In genomic region chr3:32939531-32940284, GRCh38 we compare ENCODE assay signal across 12 cellular contexts. TPM values are rescaled to one million over a fixed set of nuclear protein-coding genes. Genes with fewer than 3 reads are reported as not detected.
DNase-seq lines count a peak whose midpoint lies in the region; ATAC-seq, FAIRE-seq and TF ChIP-seq lines count a peak whose summit lies in the region.
"Not testable (repeated sequence)": the region's sequence is repeated elsewhere in the genome, so short reads cannot be mapped to it uniquely, and the experiment has no call there.
"Had no signal": no experiment of that assay in that cellular context is flagged by ENCODE, and none has a peak within 500 bp of the region (broad histone marks: within the 10 kb centered on the region; RNA-seq: fewer than 3 reads in every experiment).

No MANE protein-coding gene starts in this region.

- CTCF ChIA-PET in Panc1 (lab: Charles Lee) = interaction anchor here (0.6 kb wide), 1 partner anchor 87 kb away, joined by 3 read pairs; no protein-coding TSS in a partner anchor
- CTCF ChIA-PET in H1 (lab: Charles Lee; ENCODE audit: partially characterized antibody) = interaction anchor here (0.7 to 1.3 kb wide), 6 partner anchors 11 to 169 kb away, joined by 3 to 6 read pairs (median 4); no protein-coding TSS in a partner anchor
- CTCF ChIA-PET in HepG2 (lab: Yijun Ruan, JAX; ENCODE audit: low intra/inter-chr PET ratio, low total read pairs) = not testable (repeated sequence)

- DNase-seq in GM23338 (ENCODE audit: low spot score) (peak; percentile 32), H1 (ENCODE audit: low read depth in 1 of 2, low spot score in 2 of 2) (peak in 1 of 2 experiments; percentile 57), cardiac septum (ENCODE audit: low spot score) (peak; percentile 47), osteocyte (ENCODE audit: extremely low spot score, unreplicated experiment) (peak; percentile 79), upper lobe of right lung (peak; percentile 40)
- not testable (repeated sequence) for DNase-seq in Panc1 (ENCODE audit: low read depth, low spot score); HepG2 (ENCODE audit: low spot score)

- peak; percentile 25 to 35; a peak in 3 of 4 replicates for TF ChIP-seq RAD21 in H1 (IDR thresholded peaks at IDR 0.05 in 1 of 2, conservative IDR thresholded peaks at IDR 0.05 in 1 of 2; ENCODE audit: low read depth in 2 of 2, low read length in 2 of 2)
- TF ChIP-seq RAD21 in HepG2 (CRISPR knock-in tag; IDR thresholded peaks at IDR 0.05) = not testable (repeated sequence)

- not testable (repeated sequence) for H3K27ac Mint-ChIP-seq in GM23338; osteocyte (ENCODE audit: unreplicated experiment)

- not testable (repeated sequence) for H2BK120ac ChIP-seq in H1 (replicated peaks; ENCODE audit: low read depth, low read length)

- H4K91ac ChIP-seq in H1 (replicated peaks; ENCODE audit: insufficient read length, low read length) = not testable (repeated sequence)

- TF ChIP-seq EP300 in H1 (IDR thresholded peaks at IDR 0.05; ENCODE audit: borderline replicate concordance in 1 of 2, low read depth in 2 of 2, low read length in 2 of 2); HepG2 (IDR thresholded peaks at IDR 0.05; ENCODE audit: low read depth in 2 of 2, low read length in 2 of 2); HepG2 (CRISPR knock-in tag; IDR thresholded peaks at IDR 0.05; ENCODE audit: borderline replicate concordance): not testable (repeated sequence)

- not testable (repeated sequence) for H3K79me2 ChIP-seq in GM23338 (replicated peaks; ENCODE audit: insufficient read depth); H1 (ENCODE audit: control insufficient read depth in 1 of 2, insufficient read depth in 2 of 2, low read length in 2 of 2); HepG2 (ENCODE audit: insufficient read depth, low read length)

- 0 out of 2 replicates have a peak overlapping the region, but pooled peaks have one; percentile 38 for H2AFZ ChIP-seq in GM23338
- H2AFZ ChIP-seq in H1 (ENCODE audit: low read length); HepG2 (ENCODE audit: low read length): not testable (repeated sequence)

- not testable (repeated sequence) for H3K23me2 ChIP-seq in H1 (ENCODE audit: low read depth, low read length)

- H2BK12ac ChIP-seq in H1 (ENCODE audit: low read depth, low read length) = not testable (repeated sequence)

- in situ Hi-C loops in Panc1 (cut with HindIII; ENCODE audit: low pct_unique_long_range_greater_than_20kb, low sequenced_read_pairs) = not testable (repeated sequence)
- in situ Hi-C loops in HepG2 (cut with HindIII; ENCODE audit: extremely low pct_ligation_motif_present, low pct_unique_long_range_greater_than_20kb) = loop anchor here (10.0 kb wide), 1 partner anchor 435 kb away; the partner anchor contains the start of gene CMTM6

- H3K9me2 ChIP-seq in GM23338 (ENCODE audit: insufficient read depth) = not testable (repeated sequence)

- 90% methylated on average over 40 of the region's 40 CpGs; no CpG with 5 or more reads in 1 of the 2 experiments for WGBS in H1 (ENCODE audit: extremely low coverage in 1 of 2, insufficient coverage in 1 of 2, insufficient read length in 1 of 2, insufficient replicate concordance in 2 of 2, low coverage in 1 of 2, low lambda C conversion rate in 2 of 2, missing lambda C conversion rate in 1 of 2), 2 experiments
- WGBS in HepG2 (ENCODE audit: low lambda C conversion rate) = 85% methylated on average over 21 of the region's 40 CpGs

- FAIRE-seq in H1 (lab: Jason Lieb, UNC); HepG2 (lab: Jason Lieb, UNC): not testable (repeated sequence)

- not testable (repeated sequence) for H3K56ac ChIP-seq in H1 (replicated peaks; ENCODE audit: insufficient read length, low read depth, low read length)

- POLR2A ChIA-PET in Panc1 (lab: Charles Lee); HepG2 (lab: Yijun Ruan, JAX): not testable (repeated sequence)
- POLR2A ChIA-PET in H1 (lab: Charles Lee; ENCODE audit: partially characterized antibody) = interaction anchor here (0.7 kb wide), 1 partner anchor 14 kb away, joined by 4 read pairs; no protein-coding TSS in a partner anchor

- H2BK15ac ChIP-seq in H1 (ENCODE audit: low read length) = not testable (repeated sequence)

- BruUV-seq in Panc1 (replicated peaks; lab: Mats Ljungman, UMichigan); HepG2 (replicated peaks; lab: Mats Ljungman, UMichigan): not testable (repeated sequence)

- H3K9me3 Mint-ChIP-seq in GM23338 = peaks cover 14% of the 10 kb centered on the region
- H3K9me3 Mint-ChIP-seq in osteocyte (ENCODE audit: unreplicated experiment) = not testable (repeated sequence)

- H3K27me3 Mint-ChIP-seq in GM23338 (ENCODE audit: insufficient read depth, low read depth, poor library complexity); osteocyte (ENCODE audit: unreplicated experiment): not testable (repeated sequence)

- not testable (repeated sequence) for H3K27ac ChIP-seq in GM23338 (ENCODE audit: low read depth); Panc1 (ENCODE audit: low read length); H1 (ENCODE audit: low read depth, low read length); HepG2 (ENCODE audit: extremely low read length, insufficient read depth, low read length); upper lobe of right lung

- H3K36me3 ChIP-seq in GM23338 (ENCODE audit: insufficient read depth); Panc1 (ENCODE audit: control insufficient read depth, insufficient read depth, low read length); H1 (ENCODE audit: control insufficient read depth in 2 of 4, insufficient read depth in 4 of 4, low read length in 3 of 4); HepG2 (replicated peaks in 1 of 2; ENCODE audit: control insufficient read depth in 1 of 2, insufficient read depth in 2 of 2, low read length in 2 of 2); upper lobe of right lung: not testable (repeated sequence)

- not testable (repeated sequence) for H4K8ac ChIP-seq in H1 (ENCODE audit: extremely low read depth, insufficient read depth, low read length)

- not testable (repeated sequence) for H3K36me3 Mint-ChIP-seq in GM23338 (ENCODE audit: low read depth); osteocyte (ENCODE audit: unreplicated experiment)

- H3K4me3 ChIP-seq in GM23338; Panc1 (ENCODE audit: low read depth in 2 of 2, low read length in 2 of 2); H1 (ENCODE audit: extremely low read depth in 1 of 4, insufficient read depth in 2 of 4, low read depth in 3 of 4, low read length in 4 of 4); HepG2 (replicated peaks in 1 of 3; ENCODE audit: insufficient read depth in 1 of 3, low read depth in 2 of 3, low read length in 3 of 3); upper lobe of right lung: not testable (repeated sequence)

- not testable (repeated sequence) for H3K23ac ChIP-seq in H1 (ENCODE audit: insufficient read length)

- H3K4me3 Mint-ChIP-seq in GM23338; osteocyte (ENCODE audit: unreplicated experiment): not testable (repeated sequence)

- H3K4ac ChIP-seq in H1 (replicated peaks; ENCODE audit: insufficient read length, low read depth, low read length) = not testable (repeated sequence)

- not testable (repeated sequence) for H3K4me2 ChIP-seq in GM23338; H1 (ENCODE audit: insufficient read depth in 1 of 2, low read depth in 2 of 2, low read length in 2 of 2); HepG2 (ENCODE audit: low read depth, low read length)

- ATAC-seq in GM23338, Panc1, HepG2, upper lobe of right lung: not testable (repeated sequence)

- H3F3A ChIP-seq in GM23338 (replicated peaks; ENCODE audit: low read depth) = not testable (repeated sequence)

- H3K27me3 ChIP-seq in GM23338 (ENCODE audit: insufficient read depth); Panc1 (ENCODE audit: control insufficient read depth, insufficient read depth, low read length); H1 (replicated peaks in 1 of 4; ENCODE audit: control insufficient read depth in 3 of 4, extremely low read depth in 1 of 4, insufficient read depth in 3 of 4, low read length in 3 of 4); HepG2 (ENCODE audit: control insufficient read depth in 1 of 2, insufficient read depth in 2 of 2, low read length in 2 of 2); upper lobe of right lung: not testable (repeated sequence)

- H2AK5ac ChIP-seq in H1 (ENCODE audit: low read depth, low read length) = not testable (repeated sequence)

- not testable (repeated sequence) for H3K79me1 ChIP-seq in H1 (ENCODE audit: low read depth, low read length)

- TF ChIP-seq POLR2A in H1 (IDR thresholded peaks at IDR 0.05; ENCODE audit: control extremely low read depth in 1 of 2, low read depth in 2 of 2, low read length in 2 of 2); HepG2 (IDR thresholded peaks at IDR 0.05; ENCODE audit: insufficient read depth in 1 of 2, low read depth in 2 of 2, low read length in 2 of 2): not testable (repeated sequence)

- not testable (repeated sequence) for H4K5ac ChIP-seq in H1 (ENCODE audit: insufficient read length, low read depth, low read length)

- H3K18ac ChIP-seq in H1 (ENCODE audit: extremely low read depth, low read length) = not testable (repeated sequence)

- intact Hi-C loops in Panc1 (cut with micrococcal nuclease; ENCODE audit: unreplicated experiment) (loop anchor here (10.0 kb wide), 1 partner anchor 155 kb away; no protein-coding TSS in a partner anchor), HepG2 (cut with micrococcal nuclease; ENCODE audit: unreplicated experiment) (loop anchor here (10.0 kb wide), 1 partner anchor 65 kb away; no protein-coding TSS in a partner anchor)
- intact Hi-C loops in cardiac septum (cut with DNase I); upper lobe of right lung (cut with DNase I): not testable (repeated sequence)

- not testable (repeated sequence) for H3K4me1 ChIP-seq in GM23338 (ENCODE audit: insufficient read depth); Panc1 (ENCODE audit: control insufficient read depth, insufficient read depth, low read length); H1 (replicated peaks in 1 of 4; ENCODE audit: control insufficient read depth in 3 of 4, insufficient read depth in 4 of 4, low read length in 3 of 4); HepG2 (ENCODE audit: insufficient read depth, low read length); upper lobe of right lung

- H4K20me1 ChIP-seq in GM23338 (replicated peaks; ENCODE audit: insufficient read depth); H1 (replicated peaks in 1 of 2; ENCODE audit: control insufficient read depth in 1 of 2, insufficient read depth in 2 of 2, low read length in 2 of 2); HepG2 (ENCODE audit: insufficient read depth, low read length): not testable (repeated sequence)

- not testable (repeated sequence) for H3K9ac ChIP-seq in H1 (replicated peaks in 1 of 4; ENCODE audit: extremely low read depth in 1 of 4, low read depth in 3 of 4, low read length in 3 of 4); HepG2 (ENCODE audit: insufficient read depth, low read depth, low read length)

- not testable (repeated sequence) for H2BK20ac ChIP-seq in H1 (ENCODE audit: low read length)

- not testable (repeated sequence) for H3K14ac ChIP-seq in H1 (ENCODE audit: insufficient read length)

- H3K9me3 ChIP-seq in Panc1 (ENCODE audit: control insufficient read depth, insufficient read depth, low read depth, low read length); H1 (ENCODE audit: insufficient read depth in 2 of 2, low read depth in 1 of 2, low read length in 1 of 2); HepG2 (ENCODE audit: low read length); upper lobe of right lung: not testable (repeated sequence)

- peak; percentile 21 to 66; a peak in 2 of 4 replicates for TF ChIP-seq CTCF in GM23338 (conservative IDR thresholded peaks at IDR 0.05; ENCODE audit: low read depth in 2 of 2)
- peak; percentile 17; the same call in 1 of the 2 replicates for TF ChIP-seq CTCF in Panc1 (IDR thresholded peaks at IDR 0.05)
- TF ChIP-seq CTCF in H1 (IDR thresholded peaks at IDR 0.05; ENCODE audit: control extremely low read depth in 1 of 3, insufficient read depth in 1 of 3, low read depth in 1 of 3, low read length in 3 of 3) = peak in 2 of 3 experiments; percentile 6 to 12; a peak in 2 of 4 replicates
- peak; percentile 36 for TF ChIP-seq CTCF in HepG2 (CRISPR knock-in tag; IDR thresholded peaks at IDR 0.05)
- not testable (repeated sequence) for TF ChIP-seq CTCF in osteocyte (IDR thresholded peaks at IDR 0.05); upper lobe of right lung (IDR thresholded peaks at IDR 0.05)

- not testable (repeated sequence) for H3K4me1 Mint-ChIP-seq in GM23338; osteocyte (ENCODE audit: unreplicated experiment)

- not testable (repeated sequence) for H2BK5ac ChIP-seq in H1 (ENCODE audit: low read depth, low read length)

RNA-seq across cellular contexts. Expression of gene CCR4, which starts 11.7 kb away (rescaled TPM):
- total RNA-seq in GM23338 (2014; rRNA removed; shearing (Covaris generic)) = 0.35 and 0.39 TPM in 2 replicates
- polyA plus RNA-seq in GM23338 (2016; fragmentation: Nextera tagmentation; extraction: Ambion mirVana) (0.10 TPM in 1 of 2 replicates, not detected in the other), H1 (2011; rRNA removed) (0.08 and 0.15 TPM in 2 replicates), HepG2 (2011; rRNA removed) (0.05 TPM in 2 replicates)
- total RNA-seq in Panc1 (2021; ENCODE audit: unreplicated experiment) (0.10 TPM), cardiac septum (not detected), HepG2 (2016; rRNA removed; fragmentation: Illumina TruSeq; extraction: Trizol) (0.04 and 0.06 TPM in 2 replicates), osteocyte (not detected in 2 replicates), upper lobe of right lung (1.2 TPM)
- polyA plus RNA-seq in Panc1 (2012; ENCODE audit: insufficient read length) = not detected
- total RNA-seq in H1 (2021; fragmentation: NEBNext Ultra II Directional; extraction: Animal tissue kit (Norgen Biotek cat#: 25700)) = 0.10 and 0.11 TPM in 2 replicates
- polyA plus RNA-seq in H1 (2011; cell fraction: cytosol; rRNA removed) = 0.13 TPM
- 0.13 TPM for polyA plus RNA-seq in H1 (2011; cell fraction: nucleus; rRNA removed)
- 0.07 to 0.11 TPM in 2 of 4 replicates, not detected in the others for polyA plus RNA-seq in H1 (2012, experiment 1 of 2)
- polyA plus RNA-seq in H1 (2012, experiment 2 of 2) = not detected
- 0.08 TPM for polyA plus RNA-seq in H1 (2013, experiment 1 of 2)
- 0.04 TPM for polyA plus RNA-seq in H1 (2013, experiment 2 of 2)
- 0.13 and 0.37 TPM in 2 replicates for polyA minus RNA-seq in H1 (2011; rRNA and poly(A)+ RNA removed)
- not detected for polyA minus RNA-seq in H1 (2011; cell fraction: cytosol; rRNA and poly(A)+ RNA removed)
- polyA minus RNA-seq in H1 (2011; cell fraction: nucleus; rRNA and poly(A)+ RNA removed) = 0.50 TPM
- total RNA-seq in HepG2 (2016; cell fraction: cytosol; rRNA removed; fragmentation: Illumina TruSeq; extraction: Trizol; ENCODE audit: low read depth) = not detected in 2 replicates
- total RNA-seq in HepG2 (2016; cell fraction: insoluble cytoplasmic fraction; rRNA removed; fragmentation: Illumina TruSeq; extraction: Trizol) = 0.06 and 0.11 TPM in 2 replicates
- not detected in 2 replicates for total RNA-seq in HepG2 (2016; cell fraction: membrane; rRNA removed; fragmentation: Illumina TruSeq; extraction: Trizol)
- 0.16 TPM in 1 of 2 replicates, not detected in the other for total RNA-seq in HepG2 (2016; cell fraction: nucleus; rRNA removed; fragmentation: Illumina TruSeq; extraction: Trizol)
- polyA plus RNA-seq in HepG2 (2011; cell fraction: cytosol; rRNA removed) = 0.01 TPM in 1 of 2 replicates, not detected in the other
- polyA plus RNA-seq in HepG2 (2011; cell fraction: nucleus; rRNA removed) = 0.05 and 0.06 TPM in 2 replicates
- not detected in 2 replicates for polyA plus RNA-seq in HepG2 (2012)
- not detected in 2 replicates for polyA plus RNA-seq in HepG2 (2016; cell fraction: cytosol; fragmentation: Illumina TruSeq; extraction: Trizol; ENCODE audit: low read depth)
- polyA plus RNA-seq in HepG2 (2016; cell fraction: insoluble cytoplasmic fraction; fragmentation: Illumina TruSeq; extraction: Trizol; ENCODE audit: low read depth) = not detected in 2 replicates
- not detected in 2 replicates for polyA plus RNA-seq in HepG2 (2016; cell fraction: membrane; fragmentation: Illumina TruSeq; extraction: Trizol; ENCODE audit: low read depth)
- 0.24 and 0.29 TPM in 2 replicates for polyA plus RNA-seq in HepG2 (2016; cell fraction: nucleus; fragmentation: Illumina TruSeq; extraction: Trizol; ENCODE audit: insufficient read depth, low read depth)
- polyA minus RNA-seq in HepG2 (2011; rRNA and poly(A)+ RNA removed; ENCODE audit: low replicate concordance) = 0.05 and 0.16 TPM in 2 replicates
- polyA minus RNA-seq in HepG2 (2011; cell fraction: cytosol; rRNA and poly(A)+ RNA removed) = not detected in 2 replicates
- polyA minus RNA-seq in HepG2 (2011; cell fraction: nucleus; rRNA and poly(A)+ RNA removed) = 0.37 TPM in 1 of 2 replicates, not detected in the other
- total RNA-seq: A172, Caco-2, Calu3 had no signal
- polyA plus RNA-seq: A549, BJ had no signal
